In genomic region chr15:89613031-89613430, GRCh38 we compare ENCODE assay signal across 23 cellular contexts. TPM values are rescaled to one million over a fixed set of nuclear protein-coding genes. Genes with fewer than 3 reads are reported as not detected.
A peak's percentile ranks its signal among the peaks of the same experiment; 100 is the strongest.
DNase-seq lines count a peak whose midpoint lies in the region; ATAC-seq, FAIRE-seq and TF ChIP-seq lines count a peak whose summit lies in the region.
"Had no signal": no experiment of that assay in that cellular context is flagged by ENCODE, and none has a peak within 500 bp of the region (broad histone marks: within the 10 kb centered on the region; RNA-seq: fewer than 3 reads in every experiment).

No MANE protein-coding gene starts in this region.

- no peak for ATAC-seq in activated naive CD8-positive, alpha-beta T cell treated with anti-CD3 and anti-CD28 coated beads, Interleukin-2, amount 50 U/mL, for 24 hours
- ATAC-seq: A549, GM23338, HCT116 had no signal

- H3K4me1 Mint-ChIP-seq in activated naive CD8-positive, alpha-beta T cell treated with anti-CD3 and anti-CD28 coated beads for 36 hours, result no peaks in the 10 kb centered on the region
- no peaks in the 10 kb centered on the region for H3K4me1 Mint-ChIP-seq in activated naive CD8-positive, alpha-beta T cell treated with anti-CD3 and anti-CD28 coated beads, Interleukin-2, amount 50 U/mL, for 24 hours
- H3K4me1 Mint-ChIP-seq: CD14-positive monocyte; CD8-positive, alpha-beta memory T cell; GM23338; H9 had no signal

- no peak for DNase-seq in activated naive CD8-positive, alpha-beta T cell treated with anti-CD3 and anti-CD28 coated beads for 36 hours
- no peak for DNase-seq in activated naive CD8-positive, alpha-beta T cell treated with anti-CD3 and anti-CD28 coated beads, Interleukin-2, amount 50 U/mL, for 24 hours
- DNase-seq in GM18507 (ENCODE audit: extremely low spot score, insufficient read length, low read depth) (no peak), SK-N-MC (ENCODE audit: low read depth, low spot score) (no peak), NCI-H524 treated with DMSO at 0.1 percent for 48 hours (lab: John Stamatoyannopoulos, UW) (no peak), activated gamma-delta T cell treated with Interleukin-2 at 50 U/mL for 16 hours (no peak), suprapubic skin (ENCODE audit: low spot score in 2 of 2) (no peak)
- DNase-seq: 8988T; ACHN; AML-193; BE2C; CD4-positive, alpha-beta T cell; CD8-positive, alpha-beta memory T cell; DMS153; DND-41; H9; HFFc6 had no signal

- FAIRE-seq in GM18507 (lab: Jason Lieb, UNC), result peak; percentile 31
- FAIRE-seq: A549, GM12892 had no signal

- H3K27ac Mint-ChIP-seq in activated naive CD8-positive, alpha-beta T cell treated with anti-CD3 and anti-CD28 coated beads for 36 hours, result peak overlapping the region; percentile 1
- no peak overlapping the region for H3K27ac Mint-ChIP-seq in activated naive CD8-positive, alpha-beta T cell treated with anti-CD3 and anti-CD28 coated beads, Interleukin-2, amount 50 U/mL, for 24 hours
- H3K27ac Mint-ChIP-seq: CD14-positive monocyte; CD4-positive, alpha-beta T cell; GM23338; HFFc6 had no signal

- no peak overlapping the region for H3K4me3 Mint-ChIP-seq in activated naive CD8-positive, alpha-beta T cell treated with anti-CD3 and anti-CD28 coated beads for 36 hours
- H3K4me3 Mint-ChIP-seq in activated naive CD8-positive, alpha-beta T cell treated with anti-CD3 and anti-CD28 coated beads, Interleukin-2, amount 50 U/mL, for 24 hours, result no peak overlapping the region
- H3K4me3 Mint-ChIP-seq: CD14-positive monocyte; CD4-positive, alpha-beta T cell; CD8-positive, alpha-beta memory T cell; GM23338; H9; HFFc6 had no signal

- 84% methylated on average over 2 of the region's 2 CpGs for WGBS in suprapubic skin

- H3K4me3 ChIP-seq in SK-N-MC (no peak overlapping the region), suprapubic skin (no peak overlapping the region)
- H3K4me3 ChIP-seq: A549; BLaER1 treated with 17β-estradiol and CSF1 and Interleukin-3, amounts not matched to agents 10 nM and 100 nM; GM23338 had no signal

- TF ChIP-seq EP300 in suprapubic skin (IDR thresholded peaks at IDR 0.05), result no peak

- H3K27me3 Mint-ChIP-seq in activated naive CD8-positive, alpha-beta T cell treated with anti-CD3 and anti-CD28 coated beads for 36 hours, result no peaks in the 10 kb centered on the region
- H3K27me3 Mint-ChIP-seq in activated naive CD8-positive, alpha-beta T cell treated with anti-CD3 and anti-CD28 coated beads, Interleukin-2, amount 50 U/mL, for 24 hours, result no peaks in the 10 kb centered on the region
- H3K27me3 Mint-ChIP-seq: CD4-positive, alpha-beta T cell had no signal

- peaks cover 93% of the 10 kb centered on the region for H3K36me3 ChIP-seq in SK-N-MC (ENCODE audit: insufficient read depth, low read length)
- no peaks in the 10 kb centered on the region for H3K36me3 ChIP-seq in suprapubic skin

- H3K9me3 ChIP-seq in SK-N-MC (ENCODE audit: low read depth, low read length) (peaks cover 28% of the 10 kb centered on the region), suprapubic skin (no peaks in the 10 kb centered on the region)
- H3K9me3 ChIP-seq: BE2C had no signal

- TF ChIP-seq POLR2A in suprapubic skin (IDR thresholded peaks at IDR 0.05), result no peak

- H3K36me3 Mint-ChIP-seq in activated naive CD8-positive, alpha-beta T cell treated with anti-CD3 and anti-CD28 coated beads for 36 hours, result peaks cover 86% of the 10 kb centered on the region
- H3K36me3 Mint-ChIP-seq in activated naive CD8-positive, alpha-beta T cell treated with anti-CD3 and anti-CD28 coated beads, Interleukin-2, amount 50 U/mL, for 24 hours (ENCODE audit: low read depth), result peaks cover 83% of the 10 kb centered on the region

- H3K4me1 ChIP-seq in suprapubic skin, result no peaks in the 10 kb centered on the region
- H3K4me1 ChIP-seq: A549 had no signal

- peaks cover 24% of the 10 kb centered on the region for H3K9me3 Mint-ChIP-seq in activated naive CD8-positive, alpha-beta T cell treated with anti-CD3 and anti-CD28 coated beads for 36 hours
- peaks cover 31% of the 10 kb centered on the region for H3K9me3 Mint-ChIP-seq in activated naive CD8-positive, alpha-beta T cell treated with anti-CD3 and anti-CD28 coated beads, Interleukin-2, amount 50 U/mL, for 24 hours
- H3K9me3 Mint-ChIP-seq: GM23338, H9 had no signal

- H3K27ac ChIP-seq in SK-N-MC (peak overlapping the region; percentile 32), suprapubic skin (no peak overlapping the region)
- H3K27ac ChIP-seq: A549; BLaER1 treated with 17β-estradiol and CSF1 and Interleukin-3, amounts not matched to agents 10 nM and 100 nM had no signal

- H3K9ac ChIP-seq in SK-N-MC (ENCODE audit: insufficient read length), result no peak overlapping the region
- H3K9ac ChIP-seq: BLaER1 treated with 17β-estradiol and CSF1 and Interleukin-3, amounts not matched to agents 10 nM and 100 nM had no signal

- no peaks in the 10 kb centered on the region for H3K27me3 ChIP-seq in suprapubic skin
- H3K27me3 ChIP-seq: BE2C; BLaER1 treated with 17β-estradiol and CSF1 and Interleukin-3, amounts not matched to agents 10 nM and 100 nM had no signal

- TF ChIP-seq CTCF in suprapubic skin (IDR thresholded peaks at IDR 0.05), result no peak

RNA-seq across cellular contexts. Expression of gene TICRR, which starts 37.8 kb away (rescaled TPM):
- total RNA-seq in activated naive CD8-positive, alpha-beta T cell treated with anti-CD3 and anti-CD28 coated beads for 36 hours, result 10 to 100 TPM; 22.5 to 23.1 TPM
- 1 to 10 TPM in 2 of 4 donors, under 1 TPM in 2; 0.76 to 1.5 (median 0.99) TPM for total RNA-seq in suprapubic skin

RNA-seq across cellular contexts. Expression of gene KIF7, which starts 42.2 kb away (rescaled TPM):
- 1 to 10 TPM; 3.4 to 3.7 TPM for total RNA-seq in activated naive CD8-positive, alpha-beta T cell treated with anti-CD3 and anti-CD28 coated beads for 36 hours
- 1 to 10 TPM in 3 of 4 donors, under 1 TPM in 1; 0.79 to 1.9 (median 1.8) TPM for total RNA-seq in suprapubic skin

Comparison
In these comparisons a context has a peak if more than half of its experiments do, and no peak if none do; other contexts are left out.
1. RNA of gene TICRR, which starts 37.8 kb away (total RNA-seq): 22.5 to 23.1 TPM in activated naive CD8-positive, alpha-beta T cell treated with anti-CD3 and anti-CD28 coated beads for 36 hours; 0.76 to 1.5 TPM in suprapubic skin; every median in the first group is over 4 times any median in the second.